1 cellular context compared by ENCODE assay signal in genomic region chr22:44068422-44069191, GRCh38.
TF ChIP-seq lines count a peak whose summit lies in the region.

No MANE protein-coding gene starts in this region.

TF ChIP-seq in HepG2, 621 proteins besides CTCF, POLR2A, EP300 and RAD21 (continued from another document):
- TF ChIP-seq IRF9 (CRISPR knock-in tag; IDR thresholded peaks at IDR 0.05; ENCODE audit: borderline replicate concordance) (no peak), FOXA1 (IDR thresholded peaks at IDR 0.05) (no peak), FOXA1 (CRISPR knock-in tag; IDR thresholded peaks at IDR 0.05) (no peak), YEATS4 (CRISPR knock-in tag; IDR thresholded peaks at IDR 0.05; ENCODE audit: borderline replicate concordance) (no peak), ZFY (CRISPR knock-in tag; IDR thresholded peaks at IDR 0.05) (no peak), ZNF296 (CRISPR knock-in tag; conservative IDR thresholded peaks at IDR 0.05) (no peak)
